Comparison of ENCODE assay signal across 8 cellular contexts in the genomic region with DNA sequence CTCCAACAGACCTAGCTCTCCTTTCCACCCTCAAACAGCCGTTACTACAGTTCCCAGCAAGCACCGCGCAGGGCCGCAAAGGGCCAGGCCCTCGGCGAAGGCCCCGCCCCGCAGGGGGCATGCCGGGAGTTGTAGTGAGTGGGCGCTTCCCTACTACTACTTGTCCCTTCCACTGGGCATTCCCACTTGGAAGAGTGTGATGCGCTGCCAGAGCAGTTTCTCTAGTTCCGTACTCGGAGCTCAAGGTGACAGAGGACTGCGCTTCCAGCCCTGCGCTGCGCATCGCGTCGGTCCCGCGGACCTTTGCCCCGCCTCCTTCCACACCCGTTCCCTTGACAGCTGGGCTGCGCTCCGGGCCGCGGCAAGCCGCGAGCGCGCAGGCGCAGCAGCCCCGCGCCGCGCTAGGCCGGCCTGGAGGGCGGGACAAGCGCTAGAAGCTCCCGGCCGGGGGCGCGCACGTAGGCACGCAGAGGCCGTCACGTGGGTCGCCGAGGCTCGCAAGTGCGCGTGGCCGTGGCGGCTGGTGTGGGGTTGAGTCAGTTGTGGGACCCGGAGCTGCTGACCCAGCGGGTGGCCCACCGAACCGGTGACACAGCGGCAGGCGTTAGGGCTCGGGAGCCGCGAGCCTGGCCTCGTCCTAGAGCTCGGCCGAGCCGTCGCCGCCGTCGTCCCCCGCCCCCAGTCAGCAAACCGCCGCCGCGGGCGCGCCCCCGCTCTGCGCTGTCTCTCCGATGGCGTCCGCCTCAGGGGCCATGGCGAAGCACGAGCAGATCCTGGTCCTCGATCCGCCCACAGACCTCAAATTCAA. TPM values are rescaled to one million over a fixed set of nuclear protein-coding genes. Genes with fewer than 3 reads are reported as not detected.
DNase-seq lines count a peak whose midpoint lies in the region; ATAC-seq and TF ChIP-seq lines count a peak whose summit lies in the region.

VAPA (plus strand) TSS at position 491 of the 808 bp plus-strand sequence; CDS start at position 732, 241 bp downstream.

- peak; percentile 98 for TF ChIP-seq POLR2A in erythroblast (IDR thresholded peaks at IDR 0.05; ENCODE audit: low read length)

- peak; percentile 90 for DNase-seq in DMS79 (lab: John Stamatoyannopoulos, UW)
- peak; percentile 99 for DNase-seq in KG1 (lab: John Stamatoyannopoulos, UW)
- DNase-seq in activated T-cell treated with anti-CD3 and anti-CD28 coated beads, Interleukin-2, amount 50 U/mL, for 24 hours: peak; percentile 96
- DNase-seq in erythroblast (lab: John Stamatoyannopoulos, UW): peak; percentile 99 to 100
- DNase-seq in stimulated activated CD8-positive, alpha-beta memory T cell treated with anti-CD3 and anti-CD28 coated beads, Interleukin-4, amount 100 ng/mL, for 4 hours (ENCODE audit: low read depth in 2 of 2, low spot score in 1 of 2): peak; percentile 79 to 86

- no peaks in the 10 kb centered on the region for H3K27me3 Mint-ChIP-seq in activated T-cell treated with anti-CD3 and anti-CD28 coated beads, Interleukin-2, amount 50 U/mL, for 24 hours

- H3K27ac ChIP-seq in mucosa of rectum (ENCODE audit: low read depth in 2 of 2, low read length in 2 of 2): peak within 1 kb of the TSS; percentile 98 to 99

- peaks cover 9 to 25% of the 10 kb centered on the region in 2 donors for H3K4me1 ChIP-seq in mucosa of rectum (ENCODE audit: control insufficient read depth in 2 of 2, insufficient read depth in 2 of 2, low read length in 2 of 2)

- H3K27ac Mint-ChIP-seq in activated T-cell treated with anti-CD3 and anti-CD28 coated beads, Interleukin-2, amount 50 U/mL, for 24 hours: peak within 1 kb of the TSS; percentile 99

- H3K9ac ChIP-seq in mucosa of rectum (ENCODE audit: low read depth in 1 of 2, low read length in 2 of 2): peak within 1 kb of the TSS; percentile 91 to 96

- ATAC-seq in GM21737 (IDR thresholded peaks at IDR 0.05; ENCODE audit: unreplicated experiment): peak; percentile 80

- H3K9me3 Mint-ChIP-seq in activated T-cell treated with anti-CD3 and anti-CD28 coated beads, Interleukin-2, amount 50 U/mL, for 24 hours: no peaks in the 10 kb centered on the region

- no peaks in the 10 kb centered on the region for H3K27me3 ChIP-seq in mucosa of rectum (ENCODE audit: control insufficient read depth in 2 of 2, insufficient read depth in 2 of 2, low read length in 2 of 2)

- H3K4me3 Mint-ChIP-seq in activated T-cell treated with anti-CD3 and anti-CD28 coated beads, Interleukin-2, amount 50 U/mL, for 24 hours: peak within 1 kb of the TSS; percentile 91

- H3K9me3 ChIP-seq in mucosa of rectum (ENCODE audit: control insufficient read depth in 2 of 2, low read length in 2 of 2): no peaks in the 10 kb centered on the region

- peaks cover 28% of the 10 kb centered on the region for H3K4me1 Mint-ChIP-seq in activated T-cell treated with anti-CD3 and anti-CD28 coated beads, Interleukin-2, amount 50 U/mL, for 24 hours (ENCODE audit: low read depth)

- peaks cover 13% of the 10 kb centered on the region for H3K36me3 Mint-ChIP-seq in activated T-cell treated with anti-CD3 and anti-CD28 coated beads, Interleukin-2, amount 50 U/mL, for 24 hours (ENCODE audit: low read depth)

- peak within 1 kb of the TSS; percentile 93 for H3K4me3 ChIP-seq in mucosa of rectum (ENCODE audit: low read length in 2 of 2)

- H3K36me3 ChIP-seq in mucosa of rectum (ENCODE audit: control insufficient read depth in 2 of 2, insufficient read depth in 2 of 2, low read length in 2 of 2): no peaks in the 10 kb centered on the region

TF ChIP-seq in PFSK-1, 5 proteins besides CTCF, POLR2A, EP300 and RAD21:
- TF ChIP-seq SIN3A (IDR thresholded peaks at IDR 0.05; ENCODE audit: borderline replicate concordance, insufficient read depth, low read length): no peak; the same call in 1 of the 2 replicates
- TF ChIP-seq TAF1 (IDR thresholded peaks at IDR 0.05; ENCODE audit: borderline replicate concordance, insufficient read depth, low read length): no peak
- peak; percentile 47 for TF ChIP-seq FOXP2 (optimal IDR thresholded peaks at IDR 0.05; ENCODE audit: borderline replicate concordance, extremely low read depth, extremely low read length, insufficient read depth)
- TF ChIP-seq, protein P1, sequence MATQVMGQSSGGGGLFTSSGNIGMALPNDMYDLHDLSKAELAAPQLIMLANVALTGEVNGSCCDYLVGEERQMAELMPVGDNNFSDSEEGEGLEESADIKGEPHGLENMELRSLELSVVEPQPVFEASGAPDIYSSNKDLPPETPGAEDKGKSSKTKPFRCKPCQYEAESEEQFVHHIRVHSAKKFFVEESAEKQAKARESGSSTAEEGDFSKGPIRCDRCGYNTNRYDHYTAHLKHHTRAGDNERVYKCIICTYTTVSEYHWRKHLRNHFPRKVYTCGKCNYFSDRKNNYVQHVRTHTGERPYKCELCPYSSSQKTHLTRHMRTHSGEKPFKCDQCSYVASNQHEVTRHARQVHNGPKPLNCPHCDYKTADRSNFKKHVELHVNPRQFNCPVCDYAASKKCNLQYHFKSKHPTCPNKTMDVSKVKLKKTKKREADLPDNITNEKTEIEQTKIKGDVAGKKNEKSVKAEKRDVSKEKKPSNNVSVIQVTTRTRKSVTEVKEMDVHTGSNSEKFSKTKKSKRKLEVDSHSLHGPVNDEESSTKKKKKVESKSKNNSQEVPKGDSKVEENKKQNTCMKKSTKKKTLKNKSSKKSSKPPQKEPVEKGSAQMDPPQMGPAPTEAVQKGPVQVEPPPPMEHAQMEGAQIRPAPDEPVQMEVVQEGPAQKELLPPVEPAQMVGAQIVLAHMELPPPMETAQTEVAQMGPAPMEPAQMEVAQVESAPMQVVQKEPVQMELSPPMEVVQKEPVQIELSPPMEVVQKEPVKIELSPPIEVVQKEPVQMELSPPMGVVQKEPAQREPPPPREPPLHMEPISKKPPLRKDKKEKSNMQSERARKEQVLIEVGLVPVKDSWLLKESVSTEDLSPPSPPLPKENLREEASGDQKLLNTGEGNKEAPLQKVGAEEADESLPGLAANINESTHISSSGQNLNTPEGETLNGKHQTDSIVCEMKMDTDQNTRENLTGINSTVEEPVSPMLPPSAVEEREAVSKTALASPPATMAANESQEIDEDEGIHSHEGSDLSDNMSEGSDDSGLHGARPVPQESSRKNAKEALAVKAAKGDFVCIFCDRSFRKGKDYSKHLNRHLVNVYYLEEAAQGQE (IDR thresholded peaks at IDR 0.05; ENCODE audit: insufficient read depth in 1 of 2, low read depth in 2 of 2, low read length in 2 of 2): no peak
- TF ChIP-seq POLR2AphosphoS5 (IDR thresholded peaks at IDR 0.05; ENCODE audit: low read depth, low read length): peak; percentile 65
TF ChIP-seq in PFSK-1: peak in this region for 2.

RNA-seq across cellular contexts. Expression of gene VAPA, which starts in this region (rescaled TPM):
- polyA plus RNA-seq in PFSK-1 (2012; ENCODE audit: insufficient read length, low read depth): 245 TPM

Comparison
In these comparisons a context has a peak if more than half of its experiments do, and no peak if none do; other contexts are left out.
1. Peak in every context shown above with its lines: DNase-seq, ATAC-seq, H3K4me3 ChIP-seq and H3K27ac ChIP-seq.